Comparison of ENCODE assay signal across 1 cellular context in the genomic region with DNA sequence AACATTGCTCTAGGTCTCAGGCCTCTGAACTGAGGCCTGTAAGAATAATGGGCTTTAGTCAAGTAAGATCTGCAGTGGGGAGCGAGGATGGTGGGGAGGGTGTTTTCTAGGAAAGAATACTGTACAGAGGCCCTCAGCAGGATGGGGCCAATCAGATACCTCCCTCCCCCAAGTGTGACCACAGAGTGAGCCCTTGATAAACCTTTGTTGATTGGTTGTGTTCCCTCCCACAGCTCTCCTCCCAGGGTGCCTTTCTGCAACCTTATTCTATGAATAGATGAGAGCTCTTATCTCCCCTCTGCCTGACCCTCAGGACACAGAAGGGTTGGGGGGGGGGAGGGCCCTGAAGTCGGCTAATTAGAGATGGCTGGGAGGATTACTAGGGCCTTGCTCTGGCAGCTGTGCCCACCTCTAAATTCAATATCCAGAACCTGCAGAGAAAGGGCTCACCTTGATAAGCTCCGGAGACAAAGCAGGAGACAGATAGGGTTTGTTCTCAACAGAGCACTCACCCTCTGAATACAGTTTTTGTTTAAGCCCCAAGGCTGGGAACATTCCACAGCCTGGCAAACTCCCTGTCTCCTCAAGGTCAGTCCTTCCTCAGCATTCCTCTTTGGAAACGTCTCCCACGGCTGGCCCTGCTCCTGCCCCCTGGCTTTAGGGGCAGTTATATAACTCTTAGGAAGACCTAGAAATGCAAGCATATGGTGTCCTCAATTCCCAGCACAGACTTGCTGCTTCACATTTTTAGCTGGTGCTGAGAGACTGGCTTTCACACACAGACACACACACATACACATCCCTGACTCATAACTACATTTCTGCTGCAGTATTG.
TF ChIP-seq lines count a peak whose summit lies in the region.

No MANE protein-coding gene starts in this region.

TF ChIP-seq in K562, 482 proteins besides CTCF, POLR2A, EP300 and RAD21 (continued from another document and continues in another):
- TF ChIP-seq, protein P1, sequence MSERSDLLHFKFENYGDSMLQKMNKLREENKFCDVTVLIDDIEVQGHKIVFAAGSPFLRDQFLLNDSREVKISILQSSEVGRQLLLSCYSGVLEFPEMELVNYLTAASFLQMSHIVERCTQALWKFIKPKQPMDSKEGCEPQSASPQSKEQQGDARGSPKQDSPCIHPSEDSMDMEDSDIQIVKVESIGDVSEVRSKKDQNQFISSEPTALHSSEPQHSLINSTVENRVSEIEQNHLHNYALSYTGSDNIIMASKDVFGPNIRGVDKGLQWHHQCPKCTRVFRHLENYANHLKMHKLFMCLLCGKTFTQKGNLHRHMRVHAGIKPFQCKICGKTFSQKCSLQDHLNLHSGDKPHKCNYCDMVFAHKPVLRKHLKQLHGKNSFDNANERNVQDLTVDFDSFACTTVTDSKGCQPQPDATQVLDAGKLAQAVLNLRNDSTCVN (CRISPR knock-in tag; IDR thresholded peaks at IDR 0.05): no peak
- TF ChIP-seq SPI1 (IDR thresholded peaks at IDR 0.05; ENCODE audit: borderline replicate concordance, low read depth, low read length): no peak
- no peak for TF ChIP-seq SMAD2 (IDR thresholded peaks at IDR 0.05; ENCODE audit: low read depth, low read length)
- no peak for TF ChIP-seq ZNF668 (CRISPR knock-in tag; IDR thresholded peaks at IDR 0.05)
- peak; percentile 3 for TF ChIP-seq E2F8 (IDR thresholded peaks at IDR 0.05; ENCODE audit: low read depth, partially characterized antibody)
- no peak for TF ChIP-seq ZBTB49 (CRISPR knock-in tag; IDR thresholded peaks at IDR 0.05; ENCODE audit: borderline replicate concordance)
- TF ChIP-seq ZNF551 (CRISPR knock-in tag; IDR thresholded peaks at IDR 0.05): no peak
- TF ChIP-seq MTA2 (IDR thresholded peaks at IDR 0.05; ENCODE audit: low read depth): peak; percentile 74
- no peak for TF ChIP-seq ZNF134 (CRISPR knock-in tag; conservative IDR thresholded peaks at IDR 0.05)
- TF ChIP-seq RREB1 (CRISPR knock-in tag; IDR thresholded peaks at IDR 0.05): 0 out of 2 replicates have a peak, but pooled peaks have one; percentile 32
- TF ChIP-seq, protein P2, sequence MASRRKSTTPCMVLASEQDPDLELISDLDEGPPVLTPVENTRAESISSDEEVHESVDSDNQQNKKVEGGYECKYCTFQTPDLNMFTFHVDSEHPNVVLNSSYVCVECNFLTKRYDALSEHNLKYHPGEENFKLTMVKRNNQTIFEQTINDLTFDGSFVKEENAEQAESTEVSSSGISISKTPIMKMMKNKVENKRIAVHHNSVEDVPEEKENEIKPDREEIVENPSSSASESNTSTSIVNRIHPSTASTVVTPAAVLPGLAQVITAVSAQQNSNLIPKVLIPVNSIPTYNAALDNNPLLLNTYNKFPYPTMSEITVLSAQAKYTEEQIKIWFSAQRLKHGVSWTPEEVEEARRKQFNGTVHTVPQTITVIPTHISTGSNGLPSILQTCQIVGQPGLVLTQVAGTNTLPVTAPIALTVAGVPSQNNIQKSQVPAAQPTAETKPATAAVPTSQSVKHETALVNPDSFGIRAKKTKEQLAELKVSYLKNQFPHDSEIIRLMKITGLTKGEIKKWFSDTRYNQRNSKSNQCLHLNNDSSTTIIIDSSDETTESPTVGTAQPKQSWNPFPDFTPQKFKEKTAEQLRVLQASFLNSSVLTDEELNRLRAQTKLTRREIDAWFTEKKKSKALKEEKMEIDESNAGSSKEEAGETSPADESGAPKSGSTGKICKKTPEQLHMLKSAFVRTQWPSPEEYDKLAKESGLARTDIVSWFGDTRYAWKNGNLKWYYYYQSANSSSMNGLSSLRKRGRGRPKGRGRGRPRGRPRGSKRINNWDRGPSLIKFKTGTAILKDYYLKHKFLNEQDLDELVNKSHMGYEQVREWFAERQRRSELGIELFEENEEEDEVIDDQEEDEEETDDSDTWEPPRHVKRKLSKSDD (conservative IDR thresholded peaks at IDR 0.05; ENCODE audit: low read length): no peak
- TF ChIP-seq CREM (IDR thresholded peaks at IDR 0.05; ENCODE audit: low read depth): peak; percentile 80
- no peak for TF ChIP-seq ARID2 (IDR thresholded peaks at IDR 0.05)
- TF ChIP-seq ZNF121 (CRISPR knock-in tag; conservative IDR thresholded peaks at IDR 0.05): no peak
- TF ChIP-seq HIVEP1 (CRISPR knock-in tag; IDR thresholded peaks at IDR 0.05): no peak
- TF ChIP-seq NR4A1 (CRISPR knock-in tag; IDR thresholded peaks at IDR 0.05): no peak
- TF ChIP-seq NR4A1 (tag; IDR thresholded peaks at IDR 0.05): no peak
- TF ChIP-seq, protein P3, sequence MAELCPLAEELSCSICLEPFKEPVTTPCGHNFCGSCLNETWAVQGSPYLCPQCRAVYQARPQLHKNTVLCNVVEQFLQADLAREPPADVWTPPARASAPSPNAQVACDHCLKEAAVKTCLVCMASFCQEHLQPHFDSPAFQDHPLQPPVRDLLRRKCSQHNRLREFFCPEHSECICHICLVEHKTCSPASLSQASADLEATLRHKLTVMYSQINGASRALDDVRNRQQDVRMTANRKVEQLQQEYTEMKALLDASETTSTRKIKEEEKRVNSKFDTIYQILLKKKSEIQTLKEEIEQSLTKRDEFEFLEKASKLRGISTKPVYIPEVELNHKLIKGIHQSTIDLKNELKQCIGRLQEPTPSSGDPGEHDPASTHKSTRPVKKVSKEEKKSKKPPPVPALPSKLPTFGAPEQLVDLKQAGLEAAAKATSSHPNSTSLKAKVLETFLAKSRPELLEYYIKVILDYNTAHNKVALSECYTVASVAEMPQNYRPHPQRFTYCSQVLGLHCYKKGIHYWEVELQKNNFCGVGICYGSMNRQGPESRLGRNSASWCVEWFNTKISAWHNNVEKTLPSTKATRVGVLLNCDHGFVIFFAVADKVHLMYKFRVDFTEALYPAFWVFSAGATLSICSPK (IDR thresholded peaks at IDR 0.05; ENCODE audit: borderline replicate concordance): no peak
- TF ChIP-seq XRCC5 (IDR thresholded peaks at IDR 0.05; ENCODE audit: low read depth, low read length): no peak
- TF ChIP-seq HSF4 (CRISPR knock-in tag; IDR thresholded peaks at IDR 0.05; ENCODE audit: borderline replicate concordance): no peak
- TF ChIP-seq ETV6 (IDR thresholded peaks at IDR 0.05; ENCODE audit: borderline replicate concordance in 1 of 2, low read depth in 2 of 2, low read length in 1 of 2): 0 out of 4 replicates have a peak, but pooled peaks of 1 of the 2 experiments have one; percentile 13
- TF ChIP-seq ETV6 (CRISPR knock-in tag; IDR thresholded peaks at IDR 0.05; ENCODE audit: borderline replicate concordance): no peak
- no peak for TF ChIP-seq BRD4 (IDR thresholded peaks at IDR 0.05)
- TF ChIP-seq FOS (IDR thresholded peaks at IDR 0.05; ENCODE audit: extremely low read depth, insufficient read length): no peak
- no peak for TF ChIP-seq SETDB1 (IDR thresholded peaks at IDR 0.05; ENCODE audit: low read length)
- TF ChIP-seq CAMTA2 (CRISPR knock-in tag; conservative IDR thresholded peaks at IDR 0.05): no peak
- no peak for TF ChIP-seq MTA1 (IDR thresholded peaks at IDR 0.05; ENCODE audit: borderline replicate concordance)
- no peak; a peak in 1 of 4 replicates for TF ChIP-seq BCLAF1 (IDR thresholded peaks at IDR 0.05; ENCODE audit: borderline replicate concordance in 1 of 2, control insufficient read depth in 1 of 2, low read depth in 2 of 2, low read length in 1 of 2)
- TF ChIP-seq TCF3 (CRISPR knock-in tag; IDR thresholded peaks at IDR 0.05): peak; percentile 88
- peak; percentile 83 for TF ChIP-seq NBN (IDR thresholded peaks at IDR 0.05; ENCODE audit: low read depth)
- TF ChIP-seq DLX4 (CRISPR knock-in tag; IDR thresholded peaks at IDR 0.05): no peak
